In genomic region chr19:35745328-35746086, GRCh38 we compare ENCODE assay signal across 8 cellular contexts. TPM values are rescaled to one million over a fixed set of nuclear protein-coding genes. Genes with fewer than 3 reads are reported as not detected.
A peak's percentile ranks its signal among the peaks of the same experiment; 100 is the strongest.
DNase-seq lines count a peak whose midpoint lies in the region; ATAC-seq and TF ChIP-seq lines count a peak whose summit lies in the region.

PSENEN (plus strand) TSS chr19:35745651; CDS start chr19:35745931, 280 bp downstream.
A gene with protein sequence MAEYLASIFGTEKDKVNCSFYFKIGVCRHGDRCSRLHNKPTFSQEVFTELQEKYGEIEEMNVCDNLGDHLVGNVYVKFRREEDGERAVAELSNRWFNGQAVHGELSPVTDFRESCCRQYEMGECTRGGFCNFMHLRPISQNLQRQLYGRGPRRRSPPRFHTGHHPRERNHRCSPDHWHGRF (minus strand): TSS chr19:35745418. CDS start chr19:35745391, 27 bp downstream.

- peak within 1 kb of the TSS; percentile 72 for H2BK5ac ChIP-seq in IMR-90 (ENCODE audit: low read depth, low read length, poor library complexity, severe bottlenecking)

- in situ Hi-C loops in Caki2 (cut with HindIII; ENCODE audit: low pct_unique_long_range_greater_than_20kb, low sequenced_read_pairs), result no loop called here
- in situ Hi-C loops in IMR-90 (cut with MboI; ENCODE audit: low sequenced_read_pairs), result no loop called here

- H4K20me1 ChIP-seq in IMR-90 (ENCODE audit: insufficient read depth, low read length) (no peaks in the 10 kb centered on the region), OCI-LY7 (ENCODE audit: insufficient read depth, low read length) (no peaks in the 10 kb centered on the region)

- H2BK20ac ChIP-seq in IMR-90 (ENCODE audit: low read depth, low read length), result no peak within 1 kb of the TSS

- peak within 1 kb of the TSS; percentile 97 for H2AFZ ChIP-seq in IMR-90 (replicated peaks; ENCODE audit: low read length, poor library complexity)
- peak within 1 kb of the TSS; percentile 57; the same call in 1 of the 2 replicates for H2AFZ ChIP-seq in OCI-LY7 (ENCODE audit: low read length)

- peaks cover 11% of the 10 kb centered on the region for H3K36me3 Mint-ChIP-seq in endothelial cell (ENCODE audit: low read depth, unreplicated experiment)

- CTCF ChIA-PET in IMR-90 (lab: Yijun Ruan, JAX), result interaction anchor here (1.0 to 1.4 kb wide), 2 partner anchors 74 to 186 kb away, joined by 3 to 4 read pairs; no protein-coding TSS in a partner anchor
- CTCF ChIA-PET in OCI-LY7 (lab: Charles Lee; ENCODE audit: unreplicated experiment), result no interaction called here

- H3K4me3 Mint-ChIP-seq in endothelial cell (ENCODE audit: unreplicated experiment), result peak within 1 kb of the TSS; percentile 98

- H2AK5ac ChIP-seq in IMR-90 (ENCODE audit: low read depth, low read length), result peak within 1 kb of the TSS; percentile 78

- no peak within 1 kb of the TSS for H2BK120ac ChIP-seq in IMR-90 (ENCODE audit: low read depth, low read length)

- no peaks in the 10 kb centered on the region for H3K27me3 ChIP-seq in IMR-90 (ENCODE audit: control insufficient read depth, insufficient read depth, low read length)

- dilution Hi-C loops in IMR-90 (cut with HindIII; ENCODE audit: low sequenced_read_pairs, unreplicated experiment), result no loop called here

- H3K79me1 ChIP-seq in IMR-90 (ENCODE audit: low read depth in 1 of 2, low read length in 2 of 2), result peaks cover 5 to 50% of the 10 kb centered on the region in 2 experiments; a peak in 3 of 4 replicates

- H3K4me3 ChIP-seq in IMR-90 (ENCODE audit: insufficient read depth, low read depth, low read length) (peak within 1 kb of the TSS; percentile 56), OCI-LY7 (ENCODE audit: low read depth, low read length, poor library complexity, severe bottlenecking) (peak within 1 kb of the TSS; percentile 78), mesodermal cell (ENCODE audit: extremely low read depth, insufficient read depth, low read length, poor library complexity, severe bottlenecking) (peak within 1 kb of the TSS; percentile 97)

- H4K5ac ChIP-seq in IMR-90 (ENCODE audit: low read depth, low read length), result peak within 1 kb of the TSS; percentile 14

- POLR2A ChIA-PET in IMR-90 (lab: Charles Lee; ENCODE audit: unreplicated experiment), result interaction anchor here (0.6 kb wide), 1 partner anchor 42 kb away, joined by 11 read pairs; no protein-coding TSS in a partner anchor
- POLR2A ChIA-PET in OCI-LY7 (lab: Charles Lee), result interaction anchor here (0.5 to 2.3 kb wide), 8 partner anchors 34 to 608 kb away, joined by 3 to 9 read pairs (median 3); partner anchors contain the start of genes ALKBH6 and COX6B1

- ATAC-seq in GM21526 (IDR thresholded peaks at IDR 0.05; ENCODE audit: low FRiP score, unreplicated experiment) (peak; percentile 35), IMR-90 (ENCODE audit: low read depth) (peak; percentile 71)

- H3K4me1 Mint-ChIP-seq in endothelial cell (ENCODE audit: unreplicated experiment), result peaks cover 41% of the 10 kb centered on the region

- peaks cover 20% of the 10 kb centered on the region for H3K27me3 Mint-ChIP-seq in endothelial cell (ENCODE audit: unreplicated experiment)

- peak within 1 kb of the TSS; percentile 85 for H3K9ac ChIP-seq in IMR-90 (ENCODE audit: low read depth, low read length)

- H3K4me1 ChIP-seq in IMR-90 (ENCODE audit: control insufficient read depth, insufficient read depth, low read length) (peaks cover 4% of the 10 kb centered on the region; the same call in 1 of the 2 replicates), OCI-LY7 (ENCODE audit: insufficient read depth, low read length, poor library complexity, severe bottlenecking) (peaks cover 55% of the 10 kb centered on the region), mesodermal cell (ENCODE audit: control insufficient read depth, insufficient read depth, low read length, poor library complexity, severe bottlenecking) (peaks cover 13% of the 10 kb centered on the region)

- H3K9me3 Mint-ChIP-seq in endothelial cell (ENCODE audit: unreplicated experiment), result no peaks in the 10 kb centered on the region

- TF ChIP-seq CTCF in IMR-90 (conservative IDR thresholded peaks at IDR 0.05; ENCODE audit: low read depth, low read length) (0 out of 2 replicates have a peak, but pooled peaks have one; percentile 11), OCI-LY7 (conservative IDR thresholded peaks at IDR 0.05; ENCODE audit: low read length) (no peak), endothelial cell (IDR thresholded peaks at IDR 0.05; ENCODE audit: unreplicated experiment) (no peak)

- H3K4me2 ChIP-seq in IMR-90 (ENCODE audit: low read depth, low read length), result peak within 1 kb of the TSS; percentile 81
- peak within 1 kb of the TSS; percentile 86 for H3K4me2 ChIP-seq in OCI-LY7 (ENCODE audit: low read length)

- H3K27ac Mint-ChIP-seq in endothelial cell (ENCODE audit: unreplicated experiment), result peak within 1 kb of the TSS; percentile 99

- TSS peak; percentile 74 for BruUV-seq in IMR-90 (replicated peaks; lab: Mats Ljungman, UMichigan)
- TSS peak; percentile 81 for BruUV-seq in OCI-LY7 (replicated peaks; lab: Mats Ljungman, UMichigan)

- H3K79me2 ChIP-seq in OCI-LY7 (ENCODE audit: insufficient read depth, low read depth, low read length), result peaks cover 14% of the 10 kb centered on the region; the same call in 1 of the 2 replicates

- TF ChIP-seq RAD21 in IMR-90 (IDR thresholded peaks at IDR 0.05; ENCODE audit: low read length), result no peak

- no peak; the same call in 1 of the 2 replicates for TF ChIP-seq POLR2A in IMR-90 (IDR thresholded peaks at IDR 0.05; ENCODE audit: low read depth, low read length)

- intact Hi-C loops in IMR-90 (cut with micrococcal nuclease), result loop anchor here (2.0 kb wide), 2 partner anchors 29 to 75 kb away; no protein-coding TSS in a partner anchor
- intact Hi-C loops in OCI-LY7 (cut with micrococcal nuclease; ENCODE audit: unreplicated experiment), result loop anchor here (10.0 kb wide), 1 partner anchor 1311 kb away; no protein-coding TSS in a partner anchor

- DNase-seq in Caki2 (ENCODE audit: low read depth) (peak; percentile 99), IMR-90 (peak; percentile 100), OCI-LY7 (ENCODE audit: low spot score) (peak; percentile 100), endothelial cell (ENCODE audit: low spot score) (peak; percentile 93)
- DNase-seq in activated CD8-positive, alpha-beta memory T cell treated with anti-CD3 and anti-CD28 coated beads, Interleukin-2, amount 50 U/mL, for 48 hours, result peak; percentile 94
- DNase-seq in stimulated activated CD8-positive, alpha-beta memory T cell treated with anti-CD3 and anti-CD28 coated beads, Interleukin-15, amount 100 ng/mL, for 24 hours (ENCODE audit: low read depth), result peak; percentile 76

- H3K23ac ChIP-seq in IMR-90 (ENCODE audit: low read depth, low read length), result peak within 1 kb of the TSS; percentile 53

- H3K9me1 ChIP-seq in IMR-90 (ENCODE audit: insufficient read depth, low read length), result peaks cover 7% of the 10 kb centered on the region; the same call in 1 of the 2 replicates

- peak within 1 kb of the TSS; percentile 82 for H3K4ac ChIP-seq in IMR-90 (ENCODE audit: low read depth, low read length)

- H2BK15ac ChIP-seq in IMR-90 (ENCODE audit: low read depth, low read length), result no peak within 1 kb of the TSS; the same call in 2 of the 3 replicates

- H4K8ac ChIP-seq in IMR-90 (ENCODE audit: low read depth in 2 of 2, low read length in 2 of 2), result peak within 1 kb of the TSS; percentile 31 to 87; a peak in 3 of 4 replicates

- H3K36me3 ChIP-seq in IMR-90 (ENCODE audit: control insufficient read depth, insufficient read depth, low read length) (no peaks in the 10 kb centered on the region), OCI-LY7 (ENCODE audit: insufficient read depth, low read length) (no peaks in the 10 kb centered on the region; the same call in 1 of the 2 replicates), mesodermal cell (ENCODE audit: control insufficient read depth, insufficient read depth, low read length) (peaks cover 14% of the 10 kb centered on the region)

- 0% methylated on average over 17 of the region's 40 CpGs; no CpG with 5 or more reads in 1 of the 2 experiments for WGBS in IMR-90 (ENCODE audit: extremely low coverage in 2 of 2, insufficient read length in 1 of 2), 2 experiments
- WGBS in mesodermal cell (ENCODE audit: insufficient coverage in 2 of 2), 2 experiments, result 1 to 2% methylated on average over 29 to 31 of the region's 40 CpGs

- peak within 1 kb of the TSS; percentile 81; the same call in 1 of the 2 replicates for H3K56ac ChIP-seq in IMR-90 (ENCODE audit: extremely low read depth, insufficient read depth, low read length)

- H4K91ac ChIP-seq in IMR-90 (ENCODE audit: insufficient read depth, low read depth, low read length), result peak within 1 kb of the TSS; percentile 89

- H3K27ac ChIP-seq in IMR-90 (ENCODE audit: insufficient read depth, low read length) (peak within 1 kb of the TSS; percentile 69), OCI-LY7 (ENCODE audit: low read depth, low read length, poor library complexity, severe bottlenecking) (peak within 1 kb of the TSS; percentile 86), mesodermal cell (ENCODE audit: low read depth, low read length, severe bottlenecking) (peak within 1 kb of the TSS; percentile 100)

- no peaks in the 10 kb centered on the region for H3K9me2 ChIP-seq in OCI-LY7 (ENCODE audit: insufficient read depth, low read length)

- no peak within 1 kb of the TSS; the same call in 1 of the 2 replicates for H3K18ac ChIP-seq in IMR-90 (ENCODE audit: low read depth, low read length)

- no peaks in the 10 kb centered on the region for H3K9me3 ChIP-seq in IMR-90 (ENCODE audit: control insufficient read depth, insufficient read depth, low read length)
- no peaks in the 10 kb centered on the region for H3K9me3 ChIP-seq in OCI-LY7 (ENCODE audit: low read length)
- no peaks in the 10 kb centered on the region for H3K9me3 ChIP-seq in mesodermal cell (ENCODE audit: control insufficient read depth, low read length)

- H2AK9ac ChIP-seq in IMR-90 (replicated peaks; ENCODE audit: low read depth, low read length, poor library complexity), result peak within 1 kb of the TSS; percentile 98

- peak within 1 kb of the TSS; percentile 88 for H3K14ac ChIP-seq in IMR-90 (replicated peaks; ENCODE audit: low read depth, low read length)

RNA-seq across cellular contexts. Expression of gene PSENEN, which starts in this region (rescaled TPM):
- 151 and 186 TPM in 2 replicates for total RNA-seq in Caki2 (2014; rRNA removed; shearing (Covaris generic); ENCODE audit: low replicate concordance)
- total RNA-seq in IMR-90 (2012; rRNA removed) (8.6 and 9.0 TPM in 2 replicates), OCI-LY7 (2022) (51.0 and 53.7 TPM in 2 replicates), endothelial cell (ENCODE audit: unreplicated experiment) (99.0 TPM)
- polyA plus RNA-seq in IMR-90 (2012; rRNA removed), result 47.0 and 59.1 TPM in 2 replicates
- polyA plus RNA-seq in IMR-90 (2012; cell fraction: cytosol; rRNA removed), result 37.3 and 47.2 TPM in 2 replicates
- 8.1 and 11.5 TPM in 2 replicates for polyA plus RNA-seq in IMR-90 (2012; cell fraction: nucleus; rRNA removed; ENCODE audit: low replicate concordance)
- 20.8 and 25.7 TPM in 2 replicates for total RNA-seq in OCI-LY7 (2014; rRNA removed; shearing (Covaris generic))
- 79.4 TPM for polyA plus RNA-seq in mesodermal cell (2013, experiment 1 of 2)
- 70.8 TPM for polyA plus RNA-seq in mesodermal cell (2013, experiment 2 of 2)

RNA-seq across cellular contexts. Expression of the second gene that starts in this region (rescaled TPM):
- 7.1 and 14.1 TPM in 2 replicates for total RNA-seq in Caki2 (2014; rRNA removed; shearing (Covaris generic); ENCODE audit: low replicate concordance)
- 6.1 and 8.1 TPM in 2 replicates for total RNA-seq in IMR-90 (2012; rRNA removed)
- 15.0 and 15.6 TPM in 2 replicates for polyA plus RNA-seq in IMR-90 (2012; rRNA removed)
- 10.4 and 13.4 TPM in 2 replicates for polyA plus RNA-seq in IMR-90 (2012; cell fraction: cytosol; rRNA removed)
- polyA plus RNA-seq in IMR-90 (2012; cell fraction: nucleus; rRNA removed; ENCODE audit: low replicate concordance), result 55.1 and 76.6 TPM in 2 replicates
- total RNA-seq in OCI-LY7 (2014; rRNA removed; shearing (Covaris generic)), result 16.1 and 33.6 TPM in 2 replicates
- 35.2 and 37.5 TPM in 2 replicates for total RNA-seq in OCI-LY7 (2022)
- 12.0 TPM for total RNA-seq in endothelial cell (ENCODE audit: unreplicated experiment)
- polyA plus RNA-seq in mesodermal cell (2013, experiment 1 of 2), result 10.6 TPM
- 12.3 TPM for polyA plus RNA-seq in mesodermal cell (2013, experiment 2 of 2)

Comparison
In these comparisons a context has a peak if more than half of its experiments do, and no peak if none do; other contexts are left out.
1. Peak in every context shown above with its lines: DNase-seq, ATAC-seq, H3K4me3 ChIP-seq and H3K27ac ChIP-seq.